ENCODE assay signal across 15 cellular contexts in genomic region chr3:62211675-62212429, GRCh38.
DNase-seq lines count a peak whose midpoint lies in the region; ATAC-seq and TF ChIP-seq lines count a peak whose summit lies in the region.
"Had no signal": no experiment of that assay in that cellular context is flagged by ENCODE, and none has a peak within 500 bp of the region (broad histone marks: within the 10 kb centered on the region; RNA-seq: fewer than 3 reads in every experiment).

No MANE protein-coding gene starts in this region.

- peak; percentile 41 for DNase-seq in SIG-M5 treated with dmso at 0.1 percent for 504 hours (lab: John Stamatoyannopoulos, UW; ENCODE audit: unreplicated experiment)
- DNase-seq in SIG-M5 (lab: John Stamatoyannopoulos, UW), result no peak
- peak; percentile 22 for DNase-seq in NCI-H774 (lab: John Stamatoyannopoulos, UW)
- DNase-seq in epithelial cell of esophagus (ENCODE audit: low read depth), result no peak
- no peak for DNase-seq in type B pancreatic cell (ENCODE audit: extremely low spot score, unreplicated experiment)
- no peak for DNase-seq in NCI-H1930 (lab: John Stamatoyannopoulos, UW)
- DNase-seq in gastrocnemius medialis, result no peak
- DNase-seq in activated T-helper 1 cell treated with anti-CD3 and anti-CD28 coated beads, Interleukin-12 subunit alpha, Interleukin-12 subunit beta, Interleukin-2, Interleukin-4 antibody, amounts not matched to agents 30 ng/mL and 10 ng/mL and 1 ng/mL, durations not matched to agents 14 hours and 24 hours and 36 hours (ENCODE audit: low spot score), result no peak
- DNase-seq: activated CD4-positive, alpha-beta memory T cell treated with anti-CD3 and anti-CD28 coated beads for 36 hours; activated naive CD4-positive, alpha-beta T cell; DND-41; immature natural killer cell; NCI-H1417; stimulated activated CD4-positive, alpha-beta T cell treated with anti-CD3 and anti-CD28 coated beads, Interleukin-2, amount 100 ng/mL, for 48 hours had no signal

- TF ChIP-seq CTCF in epithelial cell of esophagus (IDR thresholded peaks at IDR 0.05; ENCODE audit: insufficient read depth, low read depth, low read length, missing control alignments) (peak; percentile 33), type B pancreatic cell (conservative IDR thresholded peaks at IDR 0.05) (peak; percentile 39), gastrocnemius medialis (IDR thresholded peaks at IDR 0.05 in 4 of 5, conservative IDR thresholded peaks at IDR 0.05 in 1 of 5) (no peak)

- H3K9me3 ChIP-seq in gastrocnemius medialis, result no peaks in the 10 kb centered on the region

- no peak for ATAC-seq in gastrocnemius medialis
- ATAC-seq: stimulated activated effector memory CD8-positive, alpha-beta T cell treated with anti-CD3 and anti-CD28 coated beads, Interleukin-12 subunit alpha, Interleukin-12 subunit beta, amount 100 ng/mL, for 72 hours had no signal

- intact Hi-C loops in gastrocnemius medialis (cut with DNase I; ENCODE audit: low total_unique reads), result no loop called here
- intact Hi-C loops in activated T-helper 1 cell treated with anti-CD3 and anti-CD28 coated beads, Interleukin-12 subunit alpha, Interleukin-12 subunit beta, Interleukin-2, Interleukin-4 antibody, amounts not matched to agents 30 ng/mL and 10 ng/mL and 1 ng/mL, durations not matched to agents 14 hours and 24 hours and 36 hours (cut with micrococcal nuclease), result no loop called here

- H3K4me3 Mint-ChIP-seq in type B pancreatic cell, result no peak overlapping the region
- no peak overlapping the region for H3K4me3 Mint-ChIP-seq in activated T-helper 1 cell treated with anti-CD3 and anti-CD28 coated beads, Interleukin-12 subunit alpha, Interleukin-12 subunit beta, Interleukin-2, Interleukin-4 antibody, amounts not matched to agents 30 ng/mL and 10 ng/mL and 1 ng/mL, durations not matched to agents 14 hours and 24 hours and 36 hours
- H3K4me3 Mint-ChIP-seq: activated CD4-positive, alpha-beta memory T cell treated with anti-CD3 and anti-CD28 coated beads for 36 hours; immature natural killer cell; stimulated activated effector memory CD8-positive, alpha-beta T cell treated with anti-CD3 and anti-CD28 coated beads, Interleukin-12 subunit alpha, Interleukin-12 subunit beta, amount 100 ng/mL, for 72 hours had no signal

- H3K27ac ChIP-seq in gastrocnemius medialis, result no peak overlapping the region

- H3K27me3 Mint-ChIP-seq in type B pancreatic cell, result no peaks in the 10 kb centered on the region
- H3K27me3 Mint-ChIP-seq in activated T-helper 1 cell treated with anti-CD3 and anti-CD28 coated beads, Interleukin-12 subunit alpha, Interleukin-12 subunit beta, Interleukin-2, Interleukin-4 antibody, amounts not matched to agents 30 ng/mL and 10 ng/mL and 1 ng/mL, durations not matched to agents 14 hours and 24 hours and 36 hours (ENCODE audit: insufficient read depth), result no peaks in the 10 kb centered on the region
- H3K27me3 Mint-ChIP-seq: activated CD4-positive, alpha-beta memory T cell treated with anti-CD3 and anti-CD28 coated beads for 36 hours had no signal

- H3K36me3 Mint-ChIP-seq in type B pancreatic cell, result no peaks in the 10 kb centered on the region
- no peaks in the 10 kb centered on the region for H3K36me3 Mint-ChIP-seq in activated T-helper 1 cell treated with anti-CD3 and anti-CD28 coated beads, Interleukin-12 subunit alpha, Interleukin-12 subunit beta, Interleukin-2, Interleukin-4 antibody, amounts not matched to agents 30 ng/mL and 10 ng/mL and 1 ng/mL, durations not matched to agents 14 hours and 24 hours and 36 hours (ENCODE audit: low read depth)
- H3K36me3 Mint-ChIP-seq: activated CD4-positive, alpha-beta memory T cell treated with anti-CD3 and anti-CD28 coated beads for 36 hours; immature natural killer cell; stimulated activated effector memory CD8-positive, alpha-beta T cell treated with anti-CD3 and anti-CD28 coated beads, Interleukin-12 subunit alpha, Interleukin-12 subunit beta, amount 100 ng/mL, for 72 hours had no signal

- no peaks in the 10 kb centered on the region for H3K36me3 ChIP-seq in gastrocnemius medialis

- H3K4me1 Mint-ChIP-seq in type B pancreatic cell (ENCODE audit: unreplicated experiment), result no peaks in the 10 kb centered on the region
- H3K4me1 Mint-ChIP-seq in activated T-helper 1 cell treated with anti-CD3 and anti-CD28 coated beads, Interleukin-12 subunit alpha, Interleukin-12 subunit beta, Interleukin-2, Interleukin-4 antibody, amounts not matched to agents 30 ng/mL and 10 ng/mL and 1 ng/mL, durations not matched to agents 14 hours and 24 hours and 36 hours (ENCODE audit: low read depth), result no peaks in the 10 kb centered on the region
- H3K4me1 Mint-ChIP-seq: immature natural killer cell had no signal

- in situ Hi-C loops in gastrocnemius medialis (cut with MboI; ENCODE audit: low sequenced_read_pairs in 4 of 4), result no loop called here

- no peak overlapping the region for H3K27ac Mint-ChIP-seq in type B pancreatic cell
- H3K27ac Mint-ChIP-seq in activated T-helper 1 cell treated with anti-CD3 and anti-CD28 coated beads, Interleukin-12 subunit alpha, Interleukin-12 subunit beta, Interleukin-2, Interleukin-4 antibody, amounts not matched to agents 30 ng/mL and 10 ng/mL and 1 ng/mL, durations not matched to agents 14 hours and 24 hours and 36 hours, result no peak overlapping the region
- H3K27ac Mint-ChIP-seq: activated CD4-positive, alpha-beta memory T cell treated with anti-CD3 and anti-CD28 coated beads for 36 hours; immature natural killer cell; stimulated activated effector memory CD8-positive, alpha-beta T cell treated with anti-CD3 and anti-CD28 coated beads, Interleukin-12 subunit alpha, Interleukin-12 subunit beta, amount 100 ng/mL, for 72 hours had no signal

- H3K4me1 ChIP-seq in gastrocnemius medialis, result no peaks in the 10 kb centered on the region

- no peaks in the 10 kb centered on the region for H3K9me3 Mint-ChIP-seq in type B pancreatic cell
- no peaks in the 10 kb centered on the region for H3K9me3 Mint-ChIP-seq in activated T-helper 1 cell treated with anti-CD3 and anti-CD28 coated beads, Interleukin-12 subunit alpha, Interleukin-12 subunit beta, Interleukin-2, Interleukin-4 antibody, amounts not matched to agents 30 ng/mL and 10 ng/mL and 1 ng/mL, durations not matched to agents 14 hours and 24 hours and 36 hours
- H3K9me3 Mint-ChIP-seq: activated CD4-positive, alpha-beta memory T cell treated with anti-CD3 and anti-CD28 coated beads for 36 hours; stimulated activated effector memory CD8-positive, alpha-beta T cell treated with anti-CD3 and anti-CD28 coated beads, Interleukin-12 subunit alpha, Interleukin-12 subunit beta, amount 100 ng/mL, for 72 hours had no signal

- H3K27me3 ChIP-seq in gastrocnemius medialis, result no peaks in the 10 kb centered on the region

- H3K4me3 ChIP-seq in epithelial cell of esophagus (ENCODE audit: low read length) (no peak overlapping the region), gastrocnemius medialis (no peak overlapping the region)

- TF ChIP-seq POLR2A in gastrocnemius medialis (IDR thresholded peaks at IDR 0.05), result no peak

Comparison
In these comparisons a context has a peak if more than half of its experiments do, and no peak if none do; other contexts are left out.
1. DNase-seq: peak in SIG-M5 treated with dmso at 0.1 percent for 504 hours (single experiment) and NCI-H774 (single experiment); none in SIG-M5 (single experiment), epithelial cell of esophagus (single experiment), type B pancreatic cell (single experiment), NCI-H1930 (0 of 2), gastrocnemius medialis (0 of 2) and activated T-helper 1 cell treated with anti-CD3 and anti-CD28 coated beads, Interleukin-12 subunit alpha, Interleukin-12 subunit beta, Interleukin-2, Interleukin-4 antibody, amounts not matched to agents 30 ng/mL and 10 ng/mL and 1 ng/mL, durations not matched to agents 14 hours and 24 hours and 36 hours (single experiment).
2. CTCF ChIP-seq: peak in epithelial cell of esophagus (single experiment) and type B pancreatic cell (single experiment); none in gastrocnemius medialis (0 of 5).